Comparison of ENCODE assay signal across 1 cellular context in genomic region chr1:160971618-160972056, GRCh38.
TF ChIP-seq lines count a peak whose summit lies in the region.

No MANE protein-coding gene starts in this region.

TF ChIP-seq in K562, 482 proteins besides CTCF, POLR2A, EP300 and RAD21 (continued from another document):
- TF ChIP-seq ZNF449 (CRISPR knock-in tag; IDR thresholded peaks at IDR 0.05) = no peak
- TF ChIP-seq ZNF24 (IDR thresholded peaks at IDR 0.05) = no peak
- TF ChIP-seq FOS (IDR thresholded peaks at IDR 0.05; ENCODE audit: extremely low read depth, insufficient read length) = no peak
- no peak for TF ChIP-seq RBM14 (IDR thresholded peaks at IDR 0.05; ENCODE audit: borderline replicate concordance, insufficient read depth, low read depth, low read length)
- TF ChIP-seq CBFA2T2 (conservative IDR thresholded peaks at IDR 0.05) = no peak
- no peak for TF ChIP-seq TBP (optimal IDR thresholded peaks at IDR 0.05; ENCODE audit: low read depth, low read length)
- TF ChIP-seq CTBP1 (IDR thresholded peaks at IDR 0.05; ENCODE audit: borderline replicate concordance) = no peak
- no peak for TF ChIP-seq SRSF7 (optimal IDR thresholded peaks at IDR 0.05; ENCODE audit: low read depth, low read length)
- no peak for TF ChIP-seq ZNF324 (CRISPR knock-in tag; IDR thresholded peaks at IDR 0.05)
